In genomic region chr10:106652279-106652678, GRCh38 we compare ENCODE assay signal across 20 cellular contexts.
A peak's percentile ranks its signal among the peaks of the same experiment; 100 is the strongest.
DNase-seq lines count a peak whose midpoint lies in the region; ATAC-seq and TF ChIP-seq lines count a peak whose summit lies in the region.
"Had no signal": no experiment of that assay in that cellular context is flagged by ENCODE, and none has a peak within 500 bp of the region (broad histone marks: within the 10 kb centered on the region; RNA-seq: fewer than 3 reads in every experiment).

No MANE protein-coding gene starts in this region.

- no peaks in the 10 kb centered on the region for H3K27me3 ChIP-seq in heart right ventricle
- H3K27me3 ChIP-seq: neural progenitor cell, upper lobe of left lung had no signal

- peaks cover 0 to 8% (median 0%) of the 10 kb centered on the region in 9 donors for H3K4me1 ChIP-seq in heart right ventricle
- H3K4me1 ChIP-seq: neural progenitor cell, upper lobe of left lung had no signal

- H3K4me3 ChIP-seq in epithelial cell of esophagus (ENCODE audit: low read length) (no peak overlapping the region), heart right ventricle (no peak overlapping the region)
- H3K4me3 ChIP-seq: GM23248, neural progenitor cell, upper lobe of left lung had no signal

- WGBS in heart right ventricle, 2 donors: 86 to 91% methylated on average over 9 of the region's 9 CpGs

- intact Hi-C loops in posterior cingulate gyrus (cut with DNase I): no loop called here
- intact Hi-C loops in heart right ventricle (cut with DNase I): no loop called here

- TF ChIP-seq CTCF in epithelial cell of esophagus (IDR thresholded peaks at IDR 0.05; ENCODE audit: insufficient read depth, low read depth, low read length, missing control alignments): no peak
- no peak for TF ChIP-seq CTCF in heart right ventricle (IDR thresholded peaks at IDR 0.05)

- peak; percentile 2 to 3 for DNase-seq in activated CD4-positive, alpha-beta T cell treated with anti-CD3 and anti-CD28 coated beads, Interleukin-2, amount 50 U/mL, for 48 hours
- DNase-seq in activated CD4-positive, alpha-beta T cell treated with anti-CD3 and anti-CD28 coated beads, Interleukin-2, amount 50 U/mL, for 1 hour: no peak
- DNase-seq in H4 (ENCODE audit: low spot score) (peak; percentile 71), NCI-H748 (lab: John Stamatoyannopoulos, UW; ENCODE audit: unreplicated experiment) (peak; percentile 63), epithelial cell of esophagus (ENCODE audit: low read depth) (peak; percentile 25), SK-N-DZ (ENCODE audit: low spot score) (no peak), posterior cingulate gyrus (no peak), heart right ventricle (no peak)
- DNase-seq: CD4-positive, CD25-positive, alpha-beta regulatory T cell; DMS53; effector CD4-positive, alpha-beta T cell; GM23248; hypothalamus; Karpas-422; NCI-H2029; NCI-H524 treated with DMSO at 0.1 percent for 48 hours; stimulated activated CD4-positive, alpha-beta T cell treated with anti-CD3 and anti-CD28 coated beads, Interleukin-12 subunit alpha, Interleukin-12 subunit beta, amount 100 ng/mL, for 4 hours had no signal

- H3K36me3 ChIP-seq in heart right ventricle: no peaks in the 10 kb centered on the region
- H3K36me3 ChIP-seq: neural progenitor cell, upper lobe of left lung had no signal

- no peak overlapping the region for H3K27ac ChIP-seq in heart right ventricle
- H3K27ac ChIP-seq: GM23248, neural progenitor cell, upper lobe of left lung had no signal

- no peaks in the 10 kb centered on the region for H3K9me3 ChIP-seq in heart right ventricle
- H3K9me3 ChIP-seq: upper lobe of left lung had no signal

- no peak for ATAC-seq in heart right ventricle
- ATAC-seq: activated CD4-positive, CD25-positive, alpha-beta regulatory T cell treated with anti-CD3 and anti-CD28 coated beads, Interleukin-2, amount 50 U/mL, for 24 hours had no signal

Comparison
In these comparisons a context has a peak if more than half of its experiments do, and no peak if none do; other contexts are left out.
1. DNase-seq: peak in activated CD4-positive, alpha-beta T cell treated with anti-CD3 and anti-CD28 coated beads, Interleukin-2, amount 50 U/mL, for 48 hours (2 of 2), H4 (single experiment), NCI-H748 (single experiment) and epithelial cell of esophagus (single experiment); none in activated CD4-positive, alpha-beta T cell treated with anti-CD3 and anti-CD28 coated beads, Interleukin-2, amount 50 U/mL, for 1 hour (single experiment), SK-N-DZ (single experiment), posterior cingulate gyrus (0 of 10) and heart right ventricle (0 of 2).